In the genomic region with DNA sequence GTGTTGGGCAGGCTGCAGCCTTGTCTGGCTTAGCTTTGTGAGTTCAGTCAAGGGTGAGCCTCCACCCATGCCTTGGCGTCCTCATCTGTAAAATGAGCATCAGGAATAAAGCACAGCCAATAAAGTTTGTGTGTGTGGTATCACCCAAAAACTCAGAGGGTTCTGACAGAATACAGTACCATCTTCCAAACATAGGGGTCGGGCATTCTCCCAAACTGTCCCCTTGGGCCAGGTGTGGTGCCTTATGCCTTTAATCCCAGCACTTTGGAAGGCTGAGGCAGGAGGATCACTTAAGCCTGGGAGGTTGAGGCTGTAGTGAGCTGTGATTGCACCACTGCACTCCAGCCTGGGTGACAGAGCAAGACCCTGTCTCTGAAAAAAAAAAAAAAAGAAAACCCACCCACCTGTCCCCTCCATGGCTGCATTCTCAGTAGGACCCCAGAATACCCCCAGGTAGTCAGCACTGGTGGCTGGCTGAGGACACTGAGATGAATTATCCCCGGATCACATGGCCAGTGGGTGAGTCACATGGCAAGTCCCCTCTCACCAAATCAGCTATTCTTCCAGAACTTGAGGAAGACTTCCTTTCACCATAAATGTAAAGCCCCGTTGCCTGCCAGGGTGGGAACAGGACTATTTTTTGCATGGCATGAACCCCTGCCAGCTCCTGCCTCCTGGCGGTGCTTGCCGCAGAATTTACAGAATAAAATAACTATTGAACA, we compare ENCODE assay signal across 11 cellular contexts. TPM values are rescaled to one million over a fixed set of nuclear protein-coding genes. Genes with fewer than 3 reads are reported as not detected.
DNase-seq lines count a peak whose midpoint lies in the region; ATAC-seq, FAIRE-seq and TF ChIP-seq lines count a peak whose summit lies in the region.
"Had no signal": no experiment of that assay in that cellular context is flagged by ENCODE, and none has a peak within 500 bp of the region (broad histone marks: within the 10 kb centered on the region; RNA-seq: fewer than 3 reads in every experiment).

No MANE protein-coding gene starts in this region.

- peak overlapping the region; percentile 70 for H3K4me3 Mint-ChIP-seq in CD8-positive, alpha-beta T cell
- no peak overlapping the region for H3K4me3 Mint-ChIP-seq in WTC11

- H3K27ac ChIP-seq in A549 (no peak overlapping the region), kidney (ENCODE audit: low read depth in 2 of 2, low read length in 2 of 2) (no peak overlapping the region), lower lobe of right lung (no peak overlapping the region)
- H3K27ac ChIP-seq in CD8-positive, alpha-beta T cell (ENCODE audit: low read depth, low read length), result no peak overlapping the region

- H3K36me3 Mint-ChIP-seq in CD8-positive, alpha-beta T cell, result no peaks in the 10 kb centered on the region
- H3K36me3 Mint-ChIP-seq in WTC11, result no peaks in the 10 kb centered on the region

- TF ChIP-seq RAD21 in A549 (conservative IDR thresholded peaks at IDR 0.05 in 1 of 2, IDR thresholded peaks at IDR 0.05 in 1 of 2), result no peak

- no peak overlapping the region for H3K9ac ChIP-seq in kidney (ENCODE audit: low read length in 2 of 2)

- TF ChIP-seq CTCF in A549 (IDR thresholded peaks at IDR 0.05) (no peak), WTC11 (IDR thresholded peaks at IDR 0.05) (0 out of 2 replicates have a peak, but pooled peaks have one; percentile 12), kidney (IDR thresholded peaks at IDR 0.05; ENCODE audit: borderline replicate concordance, extremely low read depth, insufficient read depth) (no peak), lower lobe of right lung (IDR thresholded peaks at IDR 0.05) (no peak)
- TF ChIP-seq CTCF in CD8-positive, alpha-beta T cell (IDR thresholded peaks at IDR 0.05), result no peak

- FAIRE-seq in A549 (lab: Jason Lieb, UNC) (no peak), kidney (lab: Jason Lieb, UNC) (no peak)

- WGBS in A549 (ENCODE audit: missing lambda C conversion rate), result 50% methylated on average over 6 of the region's 6 CpGs

- H3K4me1 Mint-ChIP-seq in CD8-positive, alpha-beta T cell (ENCODE audit: low read depth), result peaks cover 46% of the 10 kb centered on the region
- peaks cover 8% of the 10 kb centered on the region for H3K4me1 Mint-ChIP-seq in WTC11

- ATAC-seq in A549 (peak in 1 of 2 experiments; percentile 49; a peak in 3 of 6 replicates), WTC11 (peak; percentile 40; the same call in 1 of the 2 replicates), lower lobe of right lung (no peak)
- ATAC-seq in CD8-positive, alpha-beta T cell, result no peak

- H3K9me3 Mint-ChIP-seq in CD8-positive, alpha-beta T cell, result no peaks in the 10 kb centered on the region
- H3K9me3 Mint-ChIP-seq in WTC11, result no peaks in the 10 kb centered on the region

- H3K27me3 Mint-ChIP-seq in CD8-positive, alpha-beta T cell (ENCODE audit: low read depth), result no peaks in the 10 kb centered on the region
- H3K27me3 Mint-ChIP-seq in WTC11 (ENCODE audit: low read depth), result no peaks in the 10 kb centered on the region; the same call in 1 of the 2 replicates

- H3K27ac Mint-ChIP-seq in CD8-positive, alpha-beta T cell, result peak overlapping the region; percentile 75
- no peak overlapping the region for H3K27ac Mint-ChIP-seq in WTC11

- H3K4me1 ChIP-seq in A549 (no peaks in the 10 kb centered on the region), kidney (ENCODE audit: control insufficient read depth in 1 of 2, insufficient read depth in 1 of 2, low read depth in 1 of 2, low read length in 2 of 2) (no peaks in the 10 kb centered on the region), lower lobe of right lung (no peaks in the 10 kb centered on the region)
- peaks cover 47% of the 10 kb centered on the region for H3K4me1 ChIP-seq in CD8-positive, alpha-beta T cell (ENCODE audit: insufficient read depth, low read length)

- H3K27me3 ChIP-seq in CD8-positive, alpha-beta T cell (ENCODE audit: insufficient read depth, low read length), result no peaks in the 10 kb centered on the region
- H3K27me3 ChIP-seq in lower lobe of right lung (ENCODE audit: low read depth), result no peaks in the 10 kb centered on the region

- no peak for DNase-seq in A549 (ENCODE audit: low read depth in 1 of 2, low spot score in 1 of 2)
- DNase-seq in CD8-positive, alpha-beta T cell, result no peak
- no peak for DNase-seq in WTC11 (ENCODE audit: low spot score)
- DNase-seq in kidney, result peak; percentile 18
- no peak for DNase-seq in kidney glomerular epithelial cell (lab: John Stamatoyannopoulos, UW)
- DNase-seq in lower lobe of right lung, result no peak
- DNase-seq in stimulated activated CD4-positive, alpha-beta T cell treated with anti-CD3 and anti-CD28 coated beads, Interleukin-12 subunit alpha, Interleukin-12 subunit beta, amount 100 ng/mL, for 4 hours, result no peak
- DNase-seq in central memory CD4-positive, alpha-beta T cell, result no peak
- DNase-seq: activated naive CD4-positive, alpha-beta T cell; midbrain; NCI-H1930 had no signal

- no peak for TF ChIP-seq POLR2A in A549 (IDR thresholded peaks at IDR 0.05; ENCODE audit: low read length)

- H3K4me2 ChIP-seq in A549, result no peak overlapping the region

- no peaks in the 10 kb centered on the region for H3K36me3 ChIP-seq in CD8-positive, alpha-beta T cell (ENCODE audit: insufficient read depth, low read length)
- H3K36me3 ChIP-seq in kidney (ENCODE audit: control insufficient read depth in 1 of 2, insufficient read depth in 2 of 2, low read length in 2 of 2) (no peaks in the 10 kb centered on the region), lower lobe of right lung (no peaks in the 10 kb centered on the region)

- H3K4me3 ChIP-seq in A549 (no peak overlapping the region), kidney (ENCODE audit: low read length in 2 of 2) (no peak overlapping the region), lower lobe of right lung (no peak overlapping the region)
- H3K4me3 ChIP-seq in CD8-positive, alpha-beta T cell (ENCODE audit: low read depth, low read length), result no peak overlapping the region

- intact Hi-C loops in CD8-positive, alpha-beta T cell (cut with DNase I, micrococcal nuclease), result no loop called here
- intact Hi-C loops in kidney (cut with DNase I) (no loop called here), lower lobe of right lung (cut with DNase I) (no loop called here)

- H3K9me3 ChIP-seq in A549, result no peaks in the 10 kb centered on the region
- H3K9me3 ChIP-seq in CD8-positive, alpha-beta T cell (ENCODE audit: low read length), result no peaks in the 10 kb centered on the region
- H3K9me3 ChIP-seq in kidney (ENCODE audit: control insufficient read depth in 1 of 2, low read length in 2 of 2), result no peaks in the 10 kb centered on the region
- no peaks in the 10 kb centered on the region for H3K9me3 ChIP-seq in lower lobe of right lung

- CTCF ChIA-PET in A549 (lab: Yijun Ruan, JAX), result interaction anchor here (0.7 to 15.9 kb wide), 9 partner anchors 8 to 97 kb away, joined by 3 to 282 read pairs (median 4); a partner anchor contains a TSS
- CTCF ChIA-PET in CD8-positive, alpha-beta T cell (lab: Charles Lee), result interaction anchor here (1.0 to 7.4 kb wide), 6 partner anchors 14 to 92 kb away, joined by 3 to 80 read pairs (median 4); a partner anchor contains a TSS
- CTCF ChIA-PET in WTC11 (lab: Charles Lee), result interaction anchor here (0.8 to 3.8 kb wide), 12 partner anchors 10 to 92 kb away, joined by 3 to 21 read pairs (median 6); a partner anchor contains a TSS

- POLR2A ChIA-PET in A549 (lab: Yijun Ruan, JAX), result interaction anchor here (1.7 kb wide), 1 partner anchor 18 kb away, joined by 11 read pairs; a partner anchor contains a TSS
- POLR2A ChIA-PET in CD8-positive, alpha-beta T cell (lab: Charles Lee), result interaction anchor here (0.9 to 4.5 kb wide), 3 partner anchors 9 to 42 kb away, joined by 3 to 27 read pairs (median 24); a partner anchor contains a TSS
- POLR2A ChIA-PET in WTC11 (lab: Charles Lee), result interaction anchor here (1.2 kb wide), 1 partner anchor 40 kb away, joined by 3 read pairs; a partner anchor contains a TSS

- TF ChIP-seq EP300 in A549 (IDR thresholded peaks at IDR 0.05), result no peak

TF ChIP-seq in A549, 52 proteins besides CTCF, POLR2A, EP300 and RAD21:
- TF ChIP-seq, protein P1, sequence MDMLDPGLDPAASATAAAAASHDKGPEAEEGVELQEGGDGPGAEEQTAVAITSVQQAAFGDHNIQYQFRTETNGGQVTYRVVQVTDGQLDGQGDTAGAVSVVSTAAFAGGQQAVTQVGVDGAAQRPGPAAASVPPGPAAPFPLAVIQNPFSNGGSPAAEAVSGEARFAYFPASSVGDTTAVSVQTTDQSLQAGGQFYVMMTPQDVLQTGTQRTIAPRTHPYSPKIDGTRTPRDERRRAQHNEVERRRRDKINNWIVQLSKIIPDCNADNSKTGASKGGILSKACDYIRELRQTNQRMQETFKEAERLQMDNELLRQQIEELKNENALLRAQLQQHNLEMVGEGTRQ (IDR thresholded peaks at IDR 0.05), result 0 out of 2 replicates have a peak, but pooled peaks have one; percentile 42
- no peak for TF ChIP-seq HOXB13 (CRISPR knock-in tag; IDR thresholded peaks at IDR 0.05; ENCODE audit: low read depth)

TF ChIP-seq in WTC11, 78 proteins besides CTCF, POLR2A, EP300 and RAD21 (continues in another document):
- no peak for TF ChIP-seq SOX15 (CRISPR knock-in tag; IDR thresholded peaks at IDR 0.05)
- TF ChIP-seq, protein P1 (CRISPR knock-in tag; IDR thresholded peaks at IDR 0.05), result peak; percentile 60

RNA-seq across cellular contexts. Expression of a gene that starts 18.6 kb away (rescaled TPM):
- polyA plus RNA-seq in A549 (2011; rRNA removed), result 194 and 208 TPM in 2 replicates
- polyA plus RNA-seq in A549 (2012; cell fraction: cytosol; rRNA removed), result 137 and 159 TPM in 2 replicates
- polyA plus RNA-seq in A549 (2012; cell fraction: nucleus; rRNA removed), result 90.9 and 93.5 TPM in 2 replicates
- 202 to 226 TPM (median 206 TPM) in 3 replicates for polyA plus RNA-seq in A549 (2017; fragmentation: RNase III; extraction: RNeasy Plus Mini Kit Qiagen cat#74134 plus additional on column Dnase treatment)
- 114 and 131 TPM in 2 replicates for polyA minus RNA-seq in A549 (2011; rRNA and poly(A)+ RNA removed)
- total RNA-seq in CD8-positive, alpha-beta T cell, result 10 to 100 TPM; 43.2 to 47.5 TPM
- total RNA-seq in WTC11 (2021), result 45.1 to 52.9 TPM (median 46.7 TPM) in 3 replicates
- total RNA-seq in kidney, result 60.5 TPM
- 87.9 TPM for polyA plus RNA-seq in kidney (ENCODE audit: insufficient read depth, low read depth, low replicate concordance)
- 44.4 TPM for total RNA-seq in lower lobe of right lung

RNA-seq across cellular contexts. Expression of a gene that starts 40.6 kb away (rescaled TPM):
- polyA plus RNA-seq in A549 (2011; rRNA removed) (2.1 and 2.3 TPM in 2 replicates), A549 (2017; fragmentation: RNase III; extraction: RNeasy Plus Mini Kit Qiagen cat#74134 plus additional on column Dnase treatment) (4.1 to 4.4 TPM (median 4.2 TPM) in 3 replicates), kidney (ENCODE audit: insufficient read depth, low read depth, low replicate concordance) (7.1 TPM)
- 7.1 and 8.7 TPM in 2 replicates for polyA plus RNA-seq in A549 (2012; cell fraction: cytosol; rRNA removed)
- polyA plus RNA-seq in A549 (2012; cell fraction: nucleus; rRNA removed), result 9.8 and 13.2 TPM in 2 replicates
- 3.3 and 3.4 TPM in 2 replicates for polyA minus RNA-seq in A549 (2011; rRNA and poly(A)+ RNA removed)
- 10 to 100 TPM; 33.7 to 34.1 TPM for total RNA-seq in CD8-positive, alpha-beta T cell
- total RNA-seq in WTC11 (2021) (10.8 to 17.9 TPM (median 14.0 TPM) in 3 replicates), kidney (11.7 TPM), lower lobe of right lung (15.5 TPM)
